8 cellular contexts compared by ENCODE assay signal in the genomic region with DNA sequence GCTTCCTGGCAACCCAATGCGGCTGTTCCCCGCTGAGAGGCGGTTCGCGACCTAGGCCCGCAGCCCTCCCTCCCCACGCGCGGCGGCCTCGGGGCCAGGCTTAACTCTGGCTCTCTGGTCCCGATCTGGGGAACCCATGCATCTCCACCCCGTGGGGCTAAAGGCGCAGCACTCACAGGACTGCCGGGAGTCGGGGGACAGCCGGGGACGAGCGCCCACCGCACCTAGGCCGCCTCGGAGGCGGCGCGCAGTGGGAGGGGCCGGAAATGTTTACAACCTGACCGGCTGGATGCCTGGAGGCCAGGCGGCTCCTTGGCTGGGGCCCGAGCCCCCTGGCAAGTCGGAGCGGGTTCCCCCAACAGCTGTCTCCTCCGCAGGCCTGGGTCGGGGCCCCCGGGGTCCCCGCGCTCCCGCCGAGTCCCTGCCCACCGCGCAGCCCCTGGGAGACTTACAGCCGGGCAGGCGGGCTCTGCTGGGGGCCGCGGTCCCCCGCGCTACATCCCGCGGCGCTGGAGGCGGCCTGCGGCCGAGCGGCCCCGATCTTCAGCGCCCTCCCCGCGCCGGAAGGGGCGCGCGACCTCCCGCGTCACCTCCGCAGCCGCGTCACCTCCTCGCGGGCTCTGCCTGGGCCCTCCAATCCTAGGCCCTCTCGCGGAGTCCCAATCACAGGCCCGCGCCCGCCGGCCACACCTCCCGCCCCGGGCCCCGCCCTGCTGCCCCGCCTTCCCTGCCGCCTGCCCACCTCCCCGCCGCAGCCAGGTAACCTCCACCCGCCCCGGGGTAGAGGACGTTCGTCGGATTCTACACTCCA. TPM values are rescaled to one million over a fixed set of nuclear protein-coding genes. Genes with fewer than 3 reads are reported as not detected.
DNase-seq lines count a peak whose midpoint lies in the region; ATAC-seq and TF ChIP-seq lines count a peak whose summit lies in the region.

A gene with protein sequence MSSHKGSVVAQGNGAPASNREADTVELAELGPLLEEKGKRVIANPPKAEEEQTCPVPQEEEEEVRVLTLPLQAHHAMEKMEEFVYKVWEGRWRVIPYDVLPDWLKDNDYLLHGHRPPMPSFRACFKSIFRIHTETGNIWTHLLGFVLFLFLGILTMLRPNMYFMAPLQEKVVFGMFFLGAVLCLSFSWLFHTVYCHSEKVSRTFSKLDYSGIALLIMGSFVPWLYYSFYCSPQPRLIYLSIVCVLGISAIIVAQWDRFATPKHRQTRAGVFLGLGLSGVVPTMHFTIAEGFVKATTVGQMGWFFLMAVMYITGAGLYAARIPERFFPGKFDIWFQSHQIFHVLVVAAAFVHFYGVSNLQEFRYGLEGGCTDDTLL (minus strand): TSS at position 580 of the 811 bp plus-strand sequence. CDS start 7,242 bp downstream, outside the sequence.

- H3K4me1 ChIP-seq in parathyroid adenoma (peaks cover 5% of the 10 kb centered on the region), tibial artery (peaks cover 0 to 50% (median 31%) of the 10 kb centered on the region in 4 donors)

- H3K36me3 ChIP-seq in parathyroid adenoma (ENCODE audit: control insufficient read depth, insufficient read depth, low read length) (no peaks in the 10 kb centered on the region), tibial artery (peaks cover 6 to 30% (median 10%) of the 10 kb centered on the region in 3 donors)

- peak; percentile 88 for DNase-seq in NCI-H1092 treated with DMSO at 0.1 percent for 48 hours (lab: John Stamatoyannopoulos, UW)
- peak; percentile 17 to 53 for DNase-seq in SW 1271 (lab: John Stamatoyannopoulos, UW)
- peak; percentile 86 for DNase-seq in activated naive CD8-positive, alpha-beta T cell treated with anti-CD3 and anti-CD28 coated beads, Interleukin-2, amount 50 U/mL, for 16 hours (ENCODE audit: low read depth, low spot score)
- DNase-seq in Right ventricle myocardium inferior (ENCODE audit: missing footprints), result peak; percentile 96
- peak; percentile 88 to 95 for DNase-seq in tibial artery

- no peaks in the 10 kb centered on the region for H3K9me3 ChIP-seq in parathyroid adenoma (ENCODE audit: control insufficient read depth, low read length)
- no peaks in the 10 kb centered on the region for H3K9me3 ChIP-seq in tibial artery

- H3K9ac ChIP-seq in parathyroid adenoma, result peak within 1 kb of the TSS; percentile 63

- H2AFZ ChIP-seq in parathyroid adenoma, result peak within 1 kb of the TSS; percentile 86

- intact Hi-C loops in Right ventricle myocardium inferior (cut with DNase I) (no loop called here), tibial artery (cut with DNase I; ENCODE audit: low total_unique reads) (no loop called here)

- peaks cover 10% of the 10 kb centered on the region for H3K79me2 ChIP-seq in parathyroid adenoma

- H3K27me3 ChIP-seq in parathyroid adenoma (ENCODE audit: control insufficient read depth, insufficient read depth, low read length) (no peaks in the 10 kb centered on the region), tibial artery (no peaks in the 10 kb centered on the region)

- 0 out of 3 replicates have a peak, but pooled peaks have one; percentile 13 for TF ChIP-seq CTCF in GM12872 (IDR thresholded peaks at IDR 0.05; ENCODE audit: insufficient read depth, low read depth, low read length)
- peak; percentile 8 for TF ChIP-seq CTCF in parathyroid adenoma (IDR thresholded peaks at IDR 0.05)
- TF ChIP-seq CTCF in tibial artery (IDR thresholded peaks at IDR 0.05), result peak in 1 of 2 experiments; percentile 38

- ATAC-seq in HG02610 (IDR thresholded peaks at IDR 0.05; ENCODE audit: unreplicated experiment), result peak; percentile 97
- ATAC-seq in Right ventricle myocardium inferior, result peak; percentile 98

- H3K27ac ChIP-seq in parathyroid adenoma (peak within 1 kb of the TSS; percentile 46), tibial artery (peak within 1 kb of the TSS; percentile 95 to 97)

- H3K4me2 ChIP-seq in parathyroid adenoma (ENCODE audit: low read length), result peak within 1 kb of the TSS; percentile 83

- H3K4me3 ChIP-seq in parathyroid adenoma (ENCODE audit: low read depth, low read length) (peak within 1 kb of the TSS; percentile 79), tibial artery (peak within 1 kb of the TSS; percentile 93 to 99)

RNA-seq across cellular contexts. Expression of the gene that starts here (rescaled TPM):
- 85.8 TPM for total RNA-seq in Right ventricle myocardium inferior

Comparison
In these comparisons a context has a peak if more than half of its experiments do, and no peak if none do; other contexts are left out.
1. Peak in every context shown above with its lines: DNase-seq, ATAC-seq, H3K4me3 ChIP-seq and H3K27ac ChIP-seq.
2. DNase-seq: peak in every context shown above with its lines; median percentile 96 in Right ventricle myocardium inferior; 92 in tibial artery; 88 in NCI-H1092 treated with DMSO at 0.1 percent for 48 hours; 86 in activated naive CD8-positive, alpha-beta T cell treated with anti-CD3 and anti-CD28 coated beads, Interleukin-2, amount 50 U/mL, for 16 hours; 35 in SW 1271.